In the genomic region with DNA sequence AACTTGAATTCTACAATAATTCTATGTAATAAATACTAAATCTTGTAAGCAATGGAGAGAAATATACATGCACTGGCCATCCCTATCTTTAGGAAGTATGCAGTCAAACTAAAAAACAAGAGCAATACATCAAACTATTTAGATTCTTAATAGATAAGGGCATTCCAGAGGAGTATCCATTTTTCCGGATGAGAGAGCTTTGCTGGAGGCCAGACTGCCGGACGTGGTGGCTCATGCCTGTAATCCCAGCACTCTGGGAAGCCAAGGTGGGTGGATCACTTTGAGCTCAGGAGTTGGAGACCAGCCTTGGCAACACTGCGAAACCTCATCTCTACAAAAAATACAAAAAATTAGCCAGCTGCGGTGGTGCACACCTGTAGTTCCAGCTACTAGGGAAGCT, we compare ENCODE assay signal across 17 cellular contexts.
"Had no signal": no experiment of that assay in that cellular context is flagged by ENCODE, and none has a peak within 500 bp of the region (broad histone marks: within the 10 kb centered on the region; RNA-seq: fewer than 3 reads in every experiment).

No MANE protein-coding gene starts in this region.

- DNase-seq: colonic mucosa; dermis blood vessel endothelial cell; erythroblast; foreskin melanocyte; heart right ventricle; hypothalamus; left colon; left ventricle myocardium superior; mesenchymal stem cell; midbrain; posterior cingulate gyrus; sigmoid colon; stimulated activated CD4-positive, alpha-beta T cell treated with anti-CD3 and anti-CD28 coated beads, Interleukin-2, amount 100 ng/mL, for 24 hours; stimulated activated CD4-positive, alpha-beta T cell treated with anti-CD3 and anti-CD28 coated beads, Interleukin-4, amount 100 ng/mL, for 4 hours; stimulated activated naive CD4-positive, alpha-beta T cell had no signal

- H3K27me3 ChIP-seq: colonic mucosa, sigmoid colon had no signal

- H3K4me3 ChIP-seq: colonic mucosa, heart right ventricle, lung, sigmoid colon, skin epidermis had no signal

- H3K9me3 ChIP-seq: colonic mucosa, heart right ventricle, sigmoid colon had no signal

- H3K36me3 ChIP-seq: colonic mucosa, heart right ventricle, sigmoid colon had no signal

- H3K4me1 ChIP-seq: colonic mucosa, heart right ventricle, sigmoid colon had no signal

- H3K27ac ChIP-seq: colonic mucosa, heart right ventricle, sigmoid colon, skin epidermis had no signal
